16 cellular contexts compared by ENCODE assay signal in the genomic region with DNA sequence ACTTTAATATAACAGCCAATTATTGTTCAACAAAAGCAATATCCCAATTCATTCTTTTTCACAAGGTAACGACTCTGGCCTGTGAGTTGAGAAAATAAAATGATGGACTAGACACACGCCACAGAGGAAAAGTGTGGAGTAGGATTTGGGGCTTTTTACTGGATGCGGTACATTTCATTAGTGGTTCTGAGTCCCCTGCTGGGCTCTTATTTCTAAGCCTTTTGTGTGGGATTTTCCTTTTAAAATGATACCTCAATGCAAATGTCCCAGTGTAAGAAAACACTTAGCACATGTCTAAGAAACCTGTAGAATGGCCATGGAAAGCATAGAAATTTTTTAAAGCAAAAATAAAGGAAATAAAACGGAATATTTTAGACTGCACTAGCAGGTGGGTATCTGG.
"Had no signal": no experiment of that assay in that cellular context is flagged by ENCODE, and none has a peak within 500 bp of the region (broad histone marks: within the 10 kb centered on the region; RNA-seq: fewer than 3 reads in every experiment).

No MANE protein-coding gene starts in this region.

- H3K27ac Mint-ChIP-seq: activated CD4-positive, alpha-beta T cell treated with anti-CD3 and anti-CD28 coated beads, Interleukin-2, amount 10 ng/mL, durations not matched to agents 7 days and 5 days; activated CD8-positive, alpha-beta T cell treated with anti-CD3 and anti-CD28 coated beads, Interleukin-2, amount 10 ng/mL, durations not matched to agents 7 days and 5 days; activated naive CD4-positive, alpha-beta T cell treated with anti-CD3 and anti-CD28 coated beads for 36 hours; activated T-cell treated with anti-CD3 and anti-CD28 coated beads, Interleukin-2, amount 50 U/mL, for 24 hours; activated T-helper 2 cell treated with anti-CD3 and anti-CD28 coated beads, Interferon-gamma antibody, Interleukin-2, Interleukin-4, amounts not matched to agents 10 μg/mL and 5 μg/mL and 100 μg/mL, durations not matched to agents 14 hours and 24 hours and 36 hours had no signal

- H3K9me3 ChIP-seq: body of pancreas, right atrium auricular region, upper lobe of right lung had no signal

- H3K4me3 ChIP-seq: body of pancreas, dorsolateral prefrontal cortex, left lung, right atrium auricular region, upper lobe of right lung had no signal

- H3K27me3 Mint-ChIP-seq: activated CD4-positive, alpha-beta T cell treated with anti-CD3 and anti-CD28 coated beads, Interleukin-2, amount 10 ng/mL, durations not matched to agents 7 days and 5 days; activated T-cell treated with anti-CD3 and anti-CD28 coated beads, Interleukin-2, amount 50 U/mL, for 24 hours had no signal

- H3K4me1 Mint-ChIP-seq: activated CD4-positive, alpha-beta T cell treated with anti-CD3 and anti-CD28 coated beads, Interleukin-2, amount 10 ng/mL, durations not matched to agents 7 days and 5 days had no signal

- ATAC-seq: activated CD8-positive, alpha-beta T cell treated with anti-CD3 and anti-CD28 coated beads, Interleukin-2, amount 10 ng/mL, durations not matched to agents 7 days and 5 days; body of pancreas; left lung; upper lobe of right lung had no signal

- H3K4me1 ChIP-seq: body of pancreas, left lung, right atrium auricular region, upper lobe of right lung had no signal

- DNase-seq: activated CD4-positive, alpha-beta T cell treated with anti-CD3 and anti-CD28 coated beads, Interleukin-2, amount 10 ng/mL, durations not matched to agents 7 days and 5 days; activated CD8-positive, alpha-beta T cell treated with anti-CD3 and anti-CD28 coated beads, Interleukin-2, amount 10 ng/mL, durations not matched to agents 7 days and 5 days; activated naive CD4-positive, alpha-beta T cell treated with anti-CD3 and anti-CD28 coated beads for 36 hours; activated T-cell treated with anti-CD3 and anti-CD28 coated beads, Interleukin-2, amount 50 U/mL, for 24 hours; body of pancreas; dorsolateral prefrontal cortex; erythroblast; left lung; stimulated activated CD4-positive, alpha-beta T cell treated with anti-CD3 and anti-CD28 coated beads, Interleukin-12 subunit alpha, Interleukin-12 subunit beta, amount 100 ng/mL, for 4 hours; stimulated activated CD4-positive, alpha-beta T cell treated with anti-CD3 and anti-CD28 coated beads, Interleukin-1b, Interleukin-23, amount 100 ng/mL, for 48 hours; stimulated activated CD8-positive, alpha-beta memory T cell treated with anti-CD3 and anti-CD28 coated beads, Interleukin-4, amount 100 ng/mL, for 48 hours; stimulated activated naive CD4-positive, alpha-beta T cell; T1000; upper lobe of right lung had no signal

- H3K27ac ChIP-seq: body of pancreas, left lung, right atrium auricular region, upper lobe of right lung had no signal

- H3K4me3 Mint-ChIP-seq: activated CD4-positive, alpha-beta T cell treated with anti-CD3 and anti-CD28 coated beads, Interleukin-2, amount 10 ng/mL, durations not matched to agents 7 days and 5 days; activated CD8-positive, alpha-beta T cell treated with anti-CD3 and anti-CD28 coated beads, Interleukin-2, amount 10 ng/mL, durations not matched to agents 7 days and 5 days; activated naive CD4-positive, alpha-beta T cell treated with anti-CD3 and anti-CD28 coated beads for 36 hours; activated T-cell treated with anti-CD3 and anti-CD28 coated beads, Interleukin-2, amount 50 U/mL, for 24 hours had no signal

- H3K27me3 ChIP-seq: body of pancreas, dorsolateral prefrontal cortex, left lung, right atrium auricular region, upper lobe of right lung had no signal

- H3K36me3 ChIP-seq: left lung, right atrium auricular region, upper lobe of right lung had no signal
